ENCODE assay signal across 25 cellular contexts in genomic region chr4:8695237-8696219, GRCh38.
DNase-seq lines count a peak whose midpoint lies in the region; ATAC-seq, FAIRE-seq and TF ChIP-seq lines count a peak whose summit lies in the region.
"Had no signal": no experiment of that assay in that cellular context is flagged by ENCODE, and none has a peak within 500 bp of the region (broad histone marks: within the 10 kb centered on the region; RNA-seq: fewer than 3 reads in every experiment).

No MANE protein-coding gene starts in this region.

- CTCF ChIA-PET in GM12878 (lab: Yijun Ruan, JAX) (no interaction called here), HepG2 (lab: Yijun Ruan, JAX; ENCODE audit: low intra/inter-chr PET ratio, low total read pairs) (no interaction called here)

- RAD21 ChIA-PET in GM12878 (lab: Charles Lee; ENCODE audit: unreplicated experiment) = no interaction called here

- no peaks in the 10 kb centered on the region for H3K9me3 ChIP-seq in GM12878 (replicated peaks; ENCODE audit: control insufficient read depth, insufficient read depth, low read length)
- H3K9me3 ChIP-seq in HepG2 (ENCODE audit: low read length) = no peaks in the 10 kb centered on the region
- H3K9me3 ChIP-seq in left lung = no peaks in the 10 kb centered on the region
- H3K9me3 ChIP-seq: HAP-1 had no signal

- no peaks in the 10 kb centered on the region for H3K4me1 Mint-ChIP-seq in stimulated activated memory B cell treated with anti-CD40 and anti-IgM and Interleukin-4, amounts not matched to agents 10 μg/mL and 1 μg/mL and 100 μg/mL, for 72 hours

- H3K4me3 ChIP-seq in H7 (ENCODE audit: insufficient read depth, low read depth, low read length) = no peak overlapping the region
- H3K4me3 ChIP-seq in GM12878 = no peak overlapping the region
- no peak overlapping the region for H3K4me3 ChIP-seq in HepG2 (replicated peaks in 1 of 3; ENCODE audit: insufficient read depth in 1 of 3, low read depth in 2 of 3, low read length in 3 of 3)
- H3K4me3 ChIP-seq in left lung = no peak overlapping the region
- H3K4me3 ChIP-seq: HAP-1 had no signal

- H3K4me1 ChIP-seq in GM12878 (ENCODE audit: control insufficient read depth, insufficient read depth, low read length) (no peaks in the 10 kb centered on the region), HepG2 (ENCODE audit: insufficient read depth, low read length) (no peaks in the 10 kb centered on the region), left lung (no peaks in the 10 kb centered on the region)
- H3K4me1 ChIP-seq: HAP-1 had no signal

- intact Hi-C loops in GM12878 (cut with micrococcal nuclease; ENCODE audit: unreplicated experiment) (no loop called here), HepG2 (cut with micrococcal nuclease; ENCODE audit: unreplicated experiment) (no loop called here), left lung (cut with DNase I) (no loop called here)

- SMC1A ChIA-PET in GM12878 (lab: Charles Lee; ENCODE audit: uncharacterized antibody, unreplicated experiment) = no interaction called here

- no peak for TF ChIP-seq POLR2A in GM12878 (IDR thresholded peaks at IDR 0.05; ENCODE audit: low read depth, low read length)
- no peak for TF ChIP-seq POLR2A in HepG2 (IDR thresholded peaks at IDR 0.05; ENCODE audit: insufficient read depth in 1 of 2, low read depth in 2 of 2, low read length in 2 of 2)

- H4K20me1 ChIP-seq in GM12878 (ENCODE audit: control insufficient read depth, insufficient read depth) = no peaks in the 10 kb centered on the region
- H4K20me1 ChIP-seq in HepG2 (ENCODE audit: insufficient read depth, low read length) = no peaks in the 10 kb centered on the region

- no peaks in the 10 kb centered on the region for H3K79me2 ChIP-seq in GM12878 (ENCODE audit: control insufficient read depth, insufficient read depth, low read length)
- H3K79me2 ChIP-seq in HepG2 (ENCODE audit: insufficient read depth, low read length) = no peaks in the 10 kb centered on the region

- ATAC-seq in GM12878 (no peak), HepG2 (no peak), GM21423 (IDR thresholded peaks at IDR 0.05; ENCODE audit: unreplicated experiment) (no peak), left lung (no peak)
- ATAC-seq in stimulated activated memory B cell treated with anti-CD40 and anti-IgM and Interleukin-4, amounts not matched to agents 10 μg/mL and 1 μg/mL and 100 μg/mL, for 72 hours = peak; percentile 7

- WGBS in GM12878 (ENCODE audit: insufficient coverage, insufficient replicate concordance, low lambda C conversion rate, missing lambda C conversion rate) = 49% methylated on average over 18 of the region's 18 CpGs
- 21% methylated on average over 16 of the region's 18 CpGs for WGBS in HepG2 (ENCODE audit: low lambda C conversion rate)

- H3K4me3 Mint-ChIP-seq in stimulated activated memory B cell treated with anti-CD40 and anti-IgM and Interleukin-4, amounts not matched to agents 10 μg/mL and 1 μg/mL and 100 μg/mL, for 72 hours = no peak overlapping the region

- H3K27me3 Mint-ChIP-seq in stimulated activated memory B cell treated with anti-CD40 and anti-IgM and Interleukin-4, amounts not matched to agents 10 μg/mL and 1 μg/mL and 100 μg/mL, for 72 hours = peaks cover 16% of the 10 kb centered on the region

- H3K27ac Mint-ChIP-seq in stimulated activated memory B cell treated with anti-CD40 and anti-IgM and Interleukin-4, amounts not matched to agents 10 μg/mL and 1 μg/mL and 100 μg/mL, for 72 hours = no peak overlapping the region

- no peak for FAIRE-seq in GM12878 (lab: Jason Lieb, UNC)
- FAIRE-seq in HepG2 (lab: Jason Lieb, UNC) = no peak
- FAIRE-seq: GM19239, HTR-8/SVneo had no signal

- TF ChIP-seq RAD21 in GM12878 (IDR thresholded peaks at IDR 0.05; ENCODE audit: insufficient read depth, low read depth, low read length) (no peak), HepG2 (CRISPR knock-in tag; IDR thresholded peaks at IDR 0.05) (no peak)

- DNase-seq in H7 (peak; percentile 41), GM12878 (ENCODE audit: low read depth, low spot score) (no peak), HepG2 (ENCODE audit: low spot score) (no peak), DMS53 (lab: John Stamatoyannopoulos, UW) (no peak), left lung (no peak)
- DNase-seq: ACHN, AML-193, COR-L47, DMS153, EL, MV-4-11, NCI-H1436, NCI-H2029 treated with DMSO at 0.1 percent for 48 hours, NCI-H2171 treated with DMSO at 0.1 percent for 48 hours, NCI-H446 treated with DMSO at 0.1 percent for 48 hours, NCI-H748 treated with DMSO at 0.1 percent for 48 hours, OCI-M1, RPMI8226, SIG-M5 had no signal

- POLR2A ChIA-PET in GM12878 (lab: Charles Lee) (no interaction called here), HepG2 (lab: Yijun Ruan, JAX) (no interaction called here)

- H3K36me3 ChIP-seq in H7 (replicated peaks; ENCODE audit: control insufficient read depth, insufficient read depth, low read length) (no peaks in the 10 kb centered on the region), GM12878 (ENCODE audit: control insufficient read depth in 2 of 2, insufficient read depth in 2 of 2, low read length in 1 of 2) (no peaks in the 10 kb centered on the region), HepG2 (replicated peaks in 1 of 2; ENCODE audit: control insufficient read depth in 1 of 2, insufficient read depth in 2 of 2, low read length in 2 of 2) (no peaks in the 10 kb centered on the region), left lung (no peaks in the 10 kb centered on the region)
- H3K36me3 ChIP-seq: HAP-1 had no signal

- TF ChIP-seq EP300 in GM12878 (IDR thresholded peaks at IDR 0.05; ENCODE audit: borderline replicate concordance in 1 of 2, control insufficient read depth in 1 of 2, low read depth in 2 of 2, low read length in 2 of 2) = no peak
- no peak for TF ChIP-seq EP300 in HepG2 (IDR thresholded peaks at IDR 0.05; ENCODE audit: low read depth in 2 of 2, low read length in 2 of 2)
- no peak for TF ChIP-seq EP300 in HepG2 (CRISPR knock-in tag; IDR thresholded peaks at IDR 0.05; ENCODE audit: borderline replicate concordance)

- no peak overlapping the region for H3K4me2 ChIP-seq in GM12878 (ENCODE audit: control insufficient read depth, insufficient read depth)
- no peak overlapping the region for H3K4me2 ChIP-seq in HepG2 (ENCODE audit: low read depth, low read length)

- H3K27me3 ChIP-seq in H7 (ENCODE audit: control insufficient read depth, insufficient read depth, low read length) (no peaks in the 10 kb centered on the region), GM12878 (replicated peaks in 1 of 2; ENCODE audit: control insufficient read depth in 2 of 2, insufficient read depth in 2 of 2, low read length in 1 of 2) (no peaks in the 10 kb centered on the region), HepG2 (ENCODE audit: control insufficient read depth in 1 of 2, insufficient read depth in 2 of 2, low read length in 2 of 2) (peaks cover 7 to 59% of the 10 kb centered on the region in 2 experiments; a peak in 4 of 5 replicates), left lung (peaks cover 0 to 66% of the 10 kb centered on the region in 2 donors)

- in situ Hi-C loops in GM12878 (cut with MboI) = no loop called here
- in situ Hi-C loops in HepG2 (cut with HindIII; ENCODE audit: extremely low pct_ligation_motif_present, low pct_unique_long_range_greater_than_20kb) = no loop called here

- no peak overlapping the region for H3K9ac ChIP-seq in GM12878 (ENCODE audit: control insufficient read depth, insufficient read depth, low read length)
- H3K9ac ChIP-seq in HepG2 (ENCODE audit: insufficient read depth, low read depth, low read length) = no peak overlapping the region

- H3K9me3 Mint-ChIP-seq in stimulated activated memory B cell treated with anti-CD40 and anti-IgM and Interleukin-4, amounts not matched to agents 10 μg/mL and 1 μg/mL and 100 μg/mL, for 72 hours = peaks cover 19% of the 10 kb centered on the region

- H2AFZ ChIP-seq in GM12878 (ENCODE audit: control insufficient read depth, low read depth, low read length) (no peak overlapping the region), HepG2 (ENCODE audit: low read length) (no peak overlapping the region)

- no peak overlapping the region for H3K27ac ChIP-seq in GM12878 (ENCODE audit: control insufficient read depth, insufficient read depth)
- H3K27ac ChIP-seq in HepG2 (ENCODE audit: extremely low read length, insufficient read depth, low read length) = no peak overlapping the region
- no peak overlapping the region for H3K27ac ChIP-seq in left lung
- H3K27ac ChIP-seq: HL-60 had no signal

- BruUV-seq in GM12878 (replicated peaks; lab: Mats Ljungman, UMichigan) = no TSS peak
- BruUV-seq in HepG2 (replicated peaks; lab: Mats Ljungman, UMichigan) = no TSS peak

- H3K36me3 Mint-ChIP-seq in stimulated activated memory B cell treated with anti-CD40 and anti-IgM and Interleukin-4, amounts not matched to agents 10 μg/mL and 1 μg/mL and 100 μg/mL, for 72 hours = no peaks in the 10 kb centered on the region

- no peak for TF ChIP-seq CTCF in GM12878 (IDR thresholded peaks at IDR 0.05 in 2 of 3, conservative IDR thresholded peaks at IDR 0.05 in 1 of 3; ENCODE audit: control insufficient read depth in 2 of 3, extremely low read depth in 1 of 3, insufficient read depth in 1 of 3, low read depth in 3 of 3, low read length in 3 of 3)
- no peak for TF ChIP-seq CTCF in HepG2 (CRISPR knock-in tag; IDR thresholded peaks at IDR 0.05)
- TF ChIP-seq CTCF in left lung (IDR thresholded peaks at IDR 0.05) = no peak

TF ChIP-seq in GM12878, 131 proteins besides CTCF, POLR2A, EP300 and RAD21 (continues in another document):
- peak; percentile 37 for TF ChIP-seq BCL3 (IDR thresholded peaks at IDR 0.05; ENCODE audit: borderline replicate concordance, insufficient read depth, low read depth, low read length, poor library complexity, severe bottlenecking)

TF ChIP-seq in HepG2, 621 proteins besides CTCF, POLR2A, EP300 and RAD21:
- TF ChIP-seq MNT (IDR thresholded peaks at IDR 0.05) (peak; percentile 82), SCMH1 (CRISPR knock-in tag; IDR thresholded peaks at IDR 0.05; ENCODE audit: borderline replicate concordance) (no peak)
